11 cellular contexts compared by ENCODE assay signal in the genomic region with DNA sequence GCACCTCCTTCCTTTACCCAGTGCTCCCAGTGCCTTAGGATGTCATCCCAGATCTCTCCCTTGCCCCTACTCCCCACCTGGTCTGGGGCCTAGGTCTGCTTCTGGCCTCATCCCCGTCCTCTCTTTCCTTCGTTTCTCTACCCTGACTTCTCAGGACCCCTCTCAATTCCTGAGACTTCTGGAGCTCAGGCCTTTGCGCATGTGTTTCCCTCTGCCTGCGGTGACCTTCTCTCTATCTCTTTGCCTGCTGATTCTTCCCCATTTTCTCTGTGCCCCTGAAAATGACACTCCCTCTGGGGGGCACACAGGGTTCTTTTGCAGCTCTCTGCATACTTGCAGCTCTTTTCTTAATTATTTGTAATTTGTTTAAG. TPM values are rescaled to one million over a fixed set of nuclear protein-coding genes. Genes with fewer than 3 reads are reported as not detected.
DNase-seq lines count a peak whose midpoint lies in the region; ATAC-seq and TF ChIP-seq lines count a peak whose summit lies in the region.
"Had no signal": no experiment of that assay in that cellular context is flagged by ENCODE, and none has a peak within 500 bp of the region (broad histone marks: within the 10 kb centered on the region; RNA-seq: fewer than 3 reads in every experiment).

No MANE protein-coding gene starts in this region.

- H2AFZ ChIP-seq in smooth muscle cell (ENCODE audit: low read depth), result no peak overlapping the region

- no peak for ATAC-seq in activated CD8-positive, alpha-beta T cell treated with anti-CD3 and anti-CD28 coated beads, Interleukin-2, amount 10 ng/mL, durations not matched to agents 7 days and 5 days
- ATAC-seq in activated CD8-positive, alpha-beta T cell treated with anti-CD3 and anti-CD28 coated beads for 36 hours, result no peak
- ATAC-seq in RWPE2 (ENCODE audit: low read depth) (no peak), HG02610 (IDR thresholded peaks at IDR 0.05; ENCODE audit: unreplicated experiment) (no peak), left lobe of liver (no peak)

- H3K4me1 ChIP-seq in RWPE2 (ENCODE audit: insufficient read depth, poor library complexity, severe bottlenecking) (peaks cover 45% of the 10 kb centered on the region), smooth muscle cell (ENCODE audit: low read depth) (no peaks in the 10 kb centered on the region)
- H3K4me1 ChIP-seq: gastrocnemius medialis had no signal

- H3K9me3 ChIP-seq in RWPE2 (ENCODE audit: severe bottlenecking) (no peaks in the 10 kb centered on the region), smooth muscle cell (replicated peaks; ENCODE audit: low read depth) (no peaks in the 10 kb centered on the region)
- H3K9me3 ChIP-seq: gastrocnemius medialis had no signal

- H3K27me3 Mint-ChIP-seq in activated CD8-positive, alpha-beta T cell treated with anti-CD3 and anti-CD28 coated beads, Interleukin-2, amount 10 ng/mL, durations not matched to agents 7 days and 5 days (ENCODE audit: low read depth), result peaks cover 10% of the 10 kb centered on the region
- peaks cover 14% of the 10 kb centered on the region for H3K27me3 Mint-ChIP-seq in activated CD8-positive, alpha-beta T cell treated with anti-CD3 and anti-CD28 coated beads for 36 hours
- H3K27me3 Mint-ChIP-seq in dendritic cell treated with granulocyte-macrophage colony-stimulating factor and Interleukin-4, amounts not matched to agents 40 ng/mL and 50 ng/mL, for 4 days, result peaks cover 25% of the 10 kb centered on the region

- intact Hi-C loops in activated CD8-positive, alpha-beta T cell treated with anti-CD3 and anti-CD28 coated beads for 36 hours (cut with micrococcal nuclease), result loop anchor here (5.0 kb wide), 1 partner anchor 39 kb away; a partner anchor contains a TSS
- intact Hi-C loops in dendritic cell treated with granulocyte-macrophage colony-stimulating factor and Interleukin-4, amounts not matched to agents 40 ng/mL and 50 ng/mL, for 4 days (cut with micrococcal nuclease), result no loop called here

- H3K4me3 ChIP-seq in RWPE2 (ENCODE audit: severe bottlenecking), result no peak overlapping the region
- no peak overlapping the region for H3K4me3 ChIP-seq in smooth muscle cell
- H3K4me3 ChIP-seq: gastrocnemius medialis had no signal

- peak overlapping the region; percentile 65 for H3K4me2 ChIP-seq in smooth muscle cell

- POLR2A ChIA-PET in activated CD8-positive, alpha-beta T cell treated with anti-CD3 and anti-CD28 coated beads, Interleukin-2, amount 10 ng/mL, durations not matched to agents 7 days and 5 days (lab: Charles Lee), result interaction anchor here (0.8 kb wide), 1 partner anchor 13 kb away, joined by 6 read pairs; a partner anchor contains a TSS
- POLR2A ChIA-PET in activated CD8-positive, alpha-beta T cell treated with anti-CD3 and anti-CD28 coated beads for 36 hours (lab: Charles Lee), result interaction anchor here (1.0 to 2.3 kb wide), 8 partner anchors 9 to 45 kb away, joined by 3 to 19 read pairs (median 4); a partner anchor contains a TSS

- 91% methylated on average over 4 of the region's 4 CpGs for whole genome bisulfite sequencing in smooth muscle cell (ENCODE audit: low lambda C conversion rate)

- H3K27ac Mint-ChIP-seq in activated CD8-positive, alpha-beta T cell treated with anti-CD3 and anti-CD28 coated beads, Interleukin-2, amount 10 ng/mL, durations not matched to agents 7 days and 5 days, result peak overlapping the region; percentile 61
- no peak overlapping the region for H3K27ac Mint-ChIP-seq in activated CD8-positive, alpha-beta T cell treated with anti-CD3 and anti-CD28 coated beads for 36 hours
- H3K27ac Mint-ChIP-seq in dendritic cell treated with granulocyte-macrophage colony-stimulating factor and Interleukin-4, amounts not matched to agents 40 ng/mL and 50 ng/mL, for 4 days, result peak overlapping the region; percentile 30

- no peaks in the 10 kb centered on the region for H3K9me3 Mint-ChIP-seq in activated CD8-positive, alpha-beta T cell treated with anti-CD3 and anti-CD28 coated beads, Interleukin-2, amount 10 ng/mL, durations not matched to agents 7 days and 5 days (ENCODE audit: insufficient read depth)
- no peaks in the 10 kb centered on the region for H3K9me3 Mint-ChIP-seq in activated CD8-positive, alpha-beta T cell treated with anti-CD3 and anti-CD28 coated beads for 36 hours
- no peaks in the 10 kb centered on the region for H3K9me3 Mint-ChIP-seq in dendritic cell treated with granulocyte-macrophage colony-stimulating factor and Interleukin-4, amounts not matched to agents 40 ng/mL and 50 ng/mL, for 4 days

- no peak for TF ChIP-seq CTCF in activated CD8-positive, alpha-beta T cell treated with anti-CD3 and anti-CD28 coated beads for 36 hours (IDR thresholded peaks at IDR 0.05)
- TF ChIP-seq CTCF in RWPE2 (IDR thresholded peaks at IDR 0.05; ENCODE audit: poor library complexity, severe bottlenecking), result no peak
- TF ChIP-seq CTCF in smooth muscle cell (IDR thresholded peaks at IDR 0.05; ENCODE audit: borderline replicate concordance, insufficient read depth, poor library complexity, severe bottlenecking), result no peak

- no peaks in the 10 kb centered on the region for H3K27me3 ChIP-seq in RWPE2 (ENCODE audit: insufficient read depth, poor library complexity, severe bottlenecking)
- no peaks in the 10 kb centered on the region for H3K27me3 ChIP-seq in smooth muscle cell (ENCODE audit: low read depth)
- H3K27me3 ChIP-seq: gastrocnemius medialis had no signal

- H3K4me1 Mint-ChIP-seq in activated CD8-positive, alpha-beta T cell treated with anti-CD3 and anti-CD28 coated beads, Interleukin-2, amount 10 ng/mL, durations not matched to agents 7 days and 5 days (ENCODE audit: low read depth), result peaks cover 42% of the 10 kb centered on the region
- peaks cover 35% of the 10 kb centered on the region for H3K4me1 Mint-ChIP-seq in activated CD8-positive, alpha-beta T cell treated with anti-CD3 and anti-CD28 coated beads for 36 hours (ENCODE audit: low read depth)
- peaks cover 54% of the 10 kb centered on the region for H3K4me1 Mint-ChIP-seq in dendritic cell treated with granulocyte-macrophage colony-stimulating factor and Interleukin-4, amounts not matched to agents 40 ng/mL and 50 ng/mL, for 4 days (ENCODE audit: low read depth)

- H4K20me1 ChIP-seq in smooth muscle cell (ENCODE audit: low read depth), result peaks cover 42% of the 10 kb centered on the region

- H3K27ac ChIP-seq in RWPE2 (ENCODE audit: poor library complexity, severe bottlenecking) (peak overlapping the region; percentile 89), smooth muscle cell (ENCODE audit: low read depth) (peak overlapping the region; percentile 92)
- H3K27ac ChIP-seq: gastrocnemius medialis had no signal

- peaks cover 9% of the 10 kb centered on the region for H3K36me3 Mint-ChIP-seq in activated CD8-positive, alpha-beta T cell treated with anti-CD3 and anti-CD28 coated beads, Interleukin-2, amount 10 ng/mL, durations not matched to agents 7 days and 5 days (ENCODE audit: low read depth)
- no peaks in the 10 kb centered on the region for H3K36me3 Mint-ChIP-seq in activated CD8-positive, alpha-beta T cell treated with anti-CD3 and anti-CD28 coated beads for 36 hours (ENCODE audit: low read depth)
- H3K36me3 Mint-ChIP-seq in dendritic cell treated with granulocyte-macrophage colony-stimulating factor and Interleukin-4, amounts not matched to agents 40 ng/mL and 50 ng/mL, for 4 days (ENCODE audit: low read depth), result peaks cover 25% of the 10 kb centered on the region

- H3F3A ChIP-seq in smooth muscle cell (ENCODE audit: low read depth), result peaks cover 5% of the 10 kb centered on the region

- peaks cover 10% of the 10 kb centered on the region for H3K79me2 ChIP-seq in smooth muscle cell (ENCODE audit: low read depth)

- CTCF ChIA-PET in activated CD8-positive, alpha-beta T cell treated with anti-CD3 and anti-CD28 coated beads, Interleukin-2, amount 10 ng/mL, durations not matched to agents 7 days and 5 days (lab: Charles Lee), result interaction anchor here (0.9 to 2.1 kb wide), 6 partner anchors 10 to 129 kb away, joined by 3 to 12 read pairs (median 6); a partner anchor contains a TSS
- CTCF ChIA-PET in activated CD8-positive, alpha-beta T cell treated with anti-CD3 and anti-CD28 coated beads for 36 hours (lab: Charles Lee), result interaction anchor here (1.1 to 1.4 kb wide), 3 partner anchors 13 to 62 kb away, joined by 3 to 4 read pairs (median 3); a partner anchor contains a TSS

- H3K36me3 ChIP-seq in RWPE2 (ENCODE audit: low read depth), result no peaks in the 10 kb centered on the region
- no peaks in the 10 kb centered on the region for H3K36me3 ChIP-seq in smooth muscle cell (ENCODE audit: low read depth)
- H3K36me3 ChIP-seq: gastrocnemius medialis had no signal

- H3K9ac ChIP-seq in smooth muscle cell (ENCODE audit: low read depth), result peak overlapping the region; percentile 65

- H3K4me3 Mint-ChIP-seq in activated CD8-positive, alpha-beta T cell treated with anti-CD3 and anti-CD28 coated beads, Interleukin-2, amount 10 ng/mL, durations not matched to agents 7 days and 5 days, result no peak overlapping the region
- H3K4me3 Mint-ChIP-seq in activated CD8-positive, alpha-beta T cell treated with anti-CD3 and anti-CD28 coated beads for 36 hours, result no peak overlapping the region
- peak overlapping the region; percentile 37 for H3K4me3 Mint-ChIP-seq in dendritic cell treated with granulocyte-macrophage colony-stimulating factor and Interleukin-4, amounts not matched to agents 40 ng/mL and 50 ng/mL, for 4 days

- no peak for DNase-seq in activated CD8-positive, alpha-beta T cell treated with anti-CD3 and anti-CD28 coated beads, Interleukin-2, amount 10 ng/mL, durations not matched to agents 7 days and 5 days
- no peak for DNase-seq in activated CD8-positive, alpha-beta T cell treated with anti-CD3 and anti-CD28 coated beads for 36 hours
- DNase-seq in RWPE2 (ENCODE audit: low spot score) (no peak), smooth muscle cell (lab: John Stamatoyannopoulos, UW; ENCODE audit: unreplicated experiment) (no peak), left lobe of liver (ENCODE audit: low spot score) (no peak), NCI-H128 (lab: John Stamatoyannopoulos, UW; ENCODE audit: unreplicated experiment) (no peak)
- DNase-seq: DMS79, gastrocnemius medialis, NCI-H1105 had no signal

RNA-seq across cellular contexts. Expression of a gene that starts 13.5 kb away (rescaled TPM):
- 1 to 10 TPM; 1.7 to 2.9 TPM for total RNA-seq in activated CD8-positive, alpha-beta T cell treated with anti-CD3 and anti-CD28 coated beads, Interleukin-2, amount 10 ng/mL, durations not matched to agents 7 days and 5 days
- total RNA-seq in activated CD8-positive, alpha-beta T cell treated with anti-CD3 and anti-CD28 coated beads for 36 hours, result 1 to 10 TPM; 4.2 to 5.4 TPM
- 14.2 and 24.7 TPM in 2 replicates for total RNA-seq in smooth muscle cell
- polyA plus RNA-seq in smooth muscle cell, result 17.0 and 18.8 TPM in 2 replicates
- total RNA-seq in left lobe of liver, result 0.35 TPM

RNA-seq across cellular contexts. Expression of a gene that starts 41.0 kb away (rescaled TPM):
- 10 to 100 TPM; 19.3 to 20.0 TPM for total RNA-seq in activated CD8-positive, alpha-beta T cell treated with anti-CD3 and anti-CD28 coated beads, Interleukin-2, amount 10 ng/mL, durations not matched to agents 7 days and 5 days
- 10 to 100 TPM; 14.5 to 18.2 TPM for total RNA-seq in activated CD8-positive, alpha-beta T cell treated with anti-CD3 and anti-CD28 coated beads for 36 hours
- total RNA-seq in smooth muscle cell (11.7 and 16.8 TPM in 2 replicates), left lobe of liver (9.8 TPM)
- polyA plus RNA-seq in smooth muscle cell, result 22.0 and 23.6 TPM in 2 replicates

RNA-seq across cellular contexts. Expression of a gene that starts 41.2 kb away (rescaled TPM):
- total RNA-seq in activated CD8-positive, alpha-beta T cell treated with anti-CD3 and anti-CD28 coated beads, Interleukin-2, amount 10 ng/mL, durations not matched to agents 7 days and 5 days, result 10 to 100 TPM; 31.5 to 38.1 TPM
- 10 to 100 TPM; 24.7 to 26.0 TPM for total RNA-seq in activated CD8-positive, alpha-beta T cell treated with anti-CD3 and anti-CD28 coated beads for 36 hours
- total RNA-seq in smooth muscle cell (18.1 and 38.7 TPM in 2 replicates), left lobe of liver (23.6 TPM)
- 17.4 and 22.9 TPM in 2 replicates for polyA plus RNA-seq in smooth muscle cell
